ENCODE assay signal across 8 cellular contexts in the genomic region with DNA sequence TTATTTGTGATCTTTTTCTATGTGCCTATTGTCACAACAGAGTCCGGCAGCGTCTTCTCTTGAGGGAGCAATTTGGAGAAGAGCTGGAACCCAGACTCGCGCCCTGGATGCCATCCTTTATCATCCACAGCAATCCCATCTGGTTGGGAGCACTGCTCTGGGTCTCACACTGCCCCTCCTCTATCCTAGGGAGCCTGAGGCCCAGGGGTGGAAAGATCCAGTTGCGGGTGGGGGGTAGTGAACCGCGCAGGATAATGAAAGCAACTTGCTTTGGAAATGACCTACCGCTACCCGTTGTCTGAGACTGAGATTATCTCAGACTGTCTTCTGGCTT. TPM values are rescaled to one million over a fixed set of nuclear protein-coding genes. Genes with fewer than 3 reads are reported as not detected.
DNase-seq lines count a peak whose midpoint lies in the region; ATAC-seq, FAIRE-seq and TF ChIP-seq lines count a peak whose summit lies in the region.

No MANE protein-coding gene starts in this region.

- no peaks in the 10 kb centered on the region for H3K9me3 ChIP-seq in DOHH2 (ENCODE audit: control insufficient read depth, insufficient read depth, low read length)
- H3K9me3 ChIP-seq in Panc1 (ENCODE audit: control insufficient read depth, insufficient read depth, low read depth, low read length): no peaks in the 10 kb centered on the region
- no peaks in the 10 kb centered on the region for H3K9me3 ChIP-seq in pancreas

- H3K79me2 ChIP-seq in DOHH2 (ENCODE audit: control insufficient read depth, low read length): peaks cover 33% of the 10 kb centered on the region

- ATAC-seq in Panc1 (no peak), pancreas (no peak), GM18511 (IDR thresholded peaks at IDR 0.05; ENCODE audit: unreplicated experiment) (no peak), GM18867 (IDR thresholded peaks at IDR 0.05; ENCODE audit: unreplicated experiment) (no peak)

- H3K4me1 ChIP-seq in DOHH2 (ENCODE audit: control insufficient read depth, low read length): peaks cover 26% of the 10 kb centered on the region
- H3K4me1 ChIP-seq in Panc1 (ENCODE audit: control insufficient read depth, insufficient read depth, low read length): peaks cover 20% of the 10 kb centered on the region
- H3K4me1 ChIP-seq in pancreas: peaks cover 14 to 24% (median 16%) of the 10 kb centered on the region in 3 donors

- DNase-seq in Panc1 (ENCODE audit: low read depth, low spot score) (no peak), epithelial cell of proximal tubule (ENCODE audit: low read depth) (no peak), pancreas (no peak), GOT3 (lab: John Stamatoyannopoulos, UW) (no peak), DMS79 treated with DMSO at 0.1 percent for 48 hours (lab: John Stamatoyannopoulos, UW) (no peak)

- peak overlapping the region; percentile 81 for H3K4me3 ChIP-seq in DOHH2 (ENCODE audit: low read length)
- H3K4me3 ChIP-seq in Panc1 (ENCODE audit: low read depth in 2 of 2, low read length in 2 of 2): peak overlapping the region; percentile 95 to 100
- peak overlapping the region; percentile 98 for H3K4me3 ChIP-seq in epithelial cell of proximal tubule (ENCODE audit: low read depth, low read length)
- H3K4me3 ChIP-seq in pancreas: peak overlapping the region; percentile 59 to 70 (median 65)

- peaks cover 12% of the 10 kb centered on the region; the same call in 1 of the 2 replicates for H3F3A ChIP-seq in DOHH2 (ENCODE audit: control insufficient read depth, insufficient read depth)

- CTCF ChIA-PET in Panc1 (lab: Charles Lee): interaction anchor here (0.7 kb wide), 1 partner anchor 67 kb away, joined by 3 read pairs; no protein-coding TSS in a partner anchor

- FAIRE-seq in pancreas (lab: Jason Lieb, UNC): no peak

- H3K36me3 ChIP-seq in DOHH2 (ENCODE audit: control insufficient read depth, low read length) (peaks cover 37% of the 10 kb centered on the region), Panc1 (ENCODE audit: control insufficient read depth, insufficient read depth, low read length) (peaks cover 6% of the 10 kb centered on the region; the same call in 1 of the 2 replicates), pancreas (peaks cover 0 to 9% (median 0%) of the 10 kb centered on the region in 3 donors)

- H3K27me3 ChIP-seq in DOHH2 (ENCODE audit: control insufficient read depth, low read length): no peaks in the 10 kb centered on the region
- H3K27me3 ChIP-seq in Panc1 (ENCODE audit: control insufficient read depth, insufficient read depth, low read length): no peaks in the 10 kb centered on the region
- no peaks in the 10 kb centered on the region for H3K27me3 ChIP-seq in pancreas

- no peaks in the 10 kb centered on the region for H3K9me2 ChIP-seq in DOHH2 (replicated peaks; ENCODE audit: control insufficient read depth, low read length)

- POLR2A ChIA-PET in Panc1 (lab: Charles Lee): interaction anchor here (0.5 to 1.2 kb wide), 3 partner anchors 15 to 42 kb away, joined by 3 to 9 read pairs (median 3); no protein-coding TSS in a partner anchor

- peak overlapping the region; percentile 88 for H3K4me2 ChIP-seq in DOHH2 (ENCODE audit: low read length)

- no peaks in the 10 kb centered on the region for H4K20me1 ChIP-seq in DOHH2 (ENCODE audit: control insufficient read depth, insufficient read depth, low read depth, low read length)

- WGBS in pancreas, 2 donors: 0 to 1% methylated on average over 9 of the region's 9 CpGs

- intact Hi-C loops in Panc1 (cut with micrococcal nuclease; ENCODE audit: unreplicated experiment): no loop called here
- intact Hi-C loops in pancreas (cut with DNase I): no loop called here

- in situ Hi-C loops in Panc1 (cut with HindIII; ENCODE audit: low pct_unique_long_range_greater_than_20kb, low sequenced_read_pairs): no loop called here

- no peak for TF ChIP-seq CTCF in DOHH2 (IDR thresholded peaks at IDR 0.05; ENCODE audit: low read depth, low read length, poor library complexity, severe bottlenecking)
- TF ChIP-seq CTCF in Panc1 (IDR thresholded peaks at IDR 0.05): no peak
- no peak for TF ChIP-seq CTCF in epithelial cell of proximal tubule (conservative IDR thresholded peaks at IDR 0.05; ENCODE audit: low read depth, low read length)
- no peak for TF ChIP-seq CTCF in pancreas (IDR thresholded peaks at IDR 0.05)

- no TSS peak for BruUV-seq in Panc1 (replicated peaks; lab: Mats Ljungman, UMichigan)

- no peak overlapping the region for H3K27ac ChIP-seq in DOHH2 (ENCODE audit: low read depth, low read length)
- H3K27ac ChIP-seq in Panc1 (ENCODE audit: low read length): peak overlapping the region; percentile 99
- peak overlapping the region; percentile 48 to 74 (median 66) for H3K27ac ChIP-seq in pancreas

RNA-seq across cellular contexts. Expression of a gene that starts 0.7 kb away (rescaled TPM):
- 67.6 TPM for total RNA-seq in Panc1 (2021; ENCODE audit: unreplicated experiment)
- polyA plus RNA-seq in Panc1 (2012; ENCODE audit: insufficient read length): 149 TPM
- 36.2 and 84.3 TPM in 2 replicates for total RNA-seq in epithelial cell of proximal tubule
- 10 to 100 TPM; 29.1 to 50.4 (median 37.4) TPM for total RNA-seq in pancreas
- 100 to 1,000 TPM in 1 of 2 donors, 10 to 100 TPM in 1; 85.8 to 149 TPM for polyA plus RNA-seq in pancreas

RNA-seq across cellular contexts. Expression of a gene that starts 4.0 kb away (rescaled TPM):
- 26.5 TPM for total RNA-seq in Panc1 (2021; ENCODE audit: unreplicated experiment)
- 35.0 TPM for polyA plus RNA-seq in Panc1 (2012; ENCODE audit: insufficient read length)
- 5.3 and 7.0 TPM in 2 replicates for total RNA-seq in epithelial cell of proximal tubule
- total RNA-seq in pancreas: 10 to 100 TPM; 17.1 to 38.8 (median 28.3) TPM
- 10 to 100 TPM; 51.8 to 68.7 TPM for polyA plus RNA-seq in pancreas

RNA-seq across cellular contexts. Expression of a gene that starts 6.3 kb away (rescaled TPM):
- 79.5 TPM for total RNA-seq in Panc1 (2021; ENCODE audit: unreplicated experiment)
- polyA plus RNA-seq in Panc1 (2012; ENCODE audit: insufficient read length): 85.7 TPM
- total RNA-seq in epithelial cell of proximal tubule: 63.1 and 83.1 TPM in 2 replicates
- total RNA-seq in pancreas: 10 to 100 TPM; 27.7 to 49.5 (median 36.6) TPM
- polyA plus RNA-seq in pancreas: 10 to 100 TPM; 47.1 to 59.9 TPM

RNA-seq across cellular contexts. Expression of a gene that starts 13.6 kb away (rescaled TPM):
- total RNA-seq in Panc1 (2021; ENCODE audit: unreplicated experiment) (98.1 TPM), epithelial cell of proximal tubule (34.2 and 61.1 TPM in 2 replicates), pancreas (10 to 100 TPM; 37.6 to 60.0 (median 39.4) TPM)
- polyA plus RNA-seq in Panc1 (2012; ENCODE audit: insufficient read length): 144 TPM
- polyA plus RNA-seq in pancreas: 10 to 100 TPM; 52.3 to 54.6 TPM

RNA-seq across cellular contexts. Expression of a gene that starts 17.2 kb away (rescaled TPM):
- 83.1 TPM for total RNA-seq in Panc1 (2021; ENCODE audit: unreplicated experiment)
- polyA plus RNA-seq in Panc1 (2012; ENCODE audit: insufficient read length): 79.8 TPM
- total RNA-seq in epithelial cell of proximal tubule: 77.3 and 85.3 TPM in 2 replicates
- 10 to 100 TPM; 20.7 to 45.5 (median 29.7) TPM for total RNA-seq in pancreas
- 10 to 100 TPM; 63.4 to 63.7 TPM for polyA plus RNA-seq in pancreas
